Comparison of ENCODE assay signal across 12 cellular contexts in the genomic region with DNA sequence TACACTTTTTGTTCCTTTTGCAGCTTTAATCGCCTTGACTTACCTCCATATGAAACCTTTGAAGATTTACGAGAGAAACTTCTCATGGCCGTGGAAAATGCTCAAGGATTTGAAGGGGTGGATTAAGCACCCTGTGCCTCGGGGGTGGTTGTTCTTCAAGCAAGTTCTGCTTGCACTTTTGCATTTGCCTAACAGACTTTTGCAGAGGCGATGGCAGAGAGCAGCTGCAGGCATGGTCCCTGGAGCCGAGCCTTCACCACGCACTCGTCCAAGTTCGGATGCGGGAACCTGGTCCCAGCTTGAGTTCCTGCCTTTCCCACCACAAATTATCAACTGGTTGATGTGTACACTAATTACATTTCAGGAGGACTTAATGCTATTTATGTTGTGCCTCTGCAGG.
"Had no signal": no experiment of that assay in that cellular context is flagged by ENCODE, and none has a peak within 500 bp of the region (broad histone marks: within the 10 kb centered on the region; RNA-seq: fewer than 3 reads in every experiment).

No MANE protein-coding gene starts in this region.

- H3K9me3 Mint-ChIP-seq: activated naive CD4-positive, alpha-beta T cell treated with anti-CD3 and anti-CD28 coated beads for 36 hours; mesothelial cell of epicardium; neural crest cell had no signal

- H3K27me3 ChIP-seq: cardiac muscle cell, gastrocnemius medialis, ovary, thyroid gland had no signal

- DNase-seq: activated CD4-positive, alpha-beta T cell treated with anti-CD3 and anti-CD28 coated beads, Interleukin-2, amount 50 U/mL, for 1 hour; activated CD8-positive, alpha-beta memory T cell treated with anti-CD3 and anti-CD28 coated beads for 24 hours; activated naive CD4-positive, alpha-beta T cell treated with anti-CD3 and anti-CD28 coated beads for 36 hours; gastrocnemius medialis; left cardiac atrium; lower lobe of right lung; ovary; stimulated activated CD4-positive, alpha-beta T cell treated with anti-CD3 and anti-CD28 coated beads, Interleukin-1b, Interleukin-23, amount 100 ng/mL, for 48 hours; thyroid gland had no signal

- H3K4me1 ChIP-seq: lower lobe of right lung, thyroid gland had no signal

- H3K4me3 Mint-ChIP-seq: activated naive CD4-positive, alpha-beta T cell treated with anti-CD3 and anti-CD28 coated beads for 36 hours; mesothelial cell of epicardium; neural crest cell had no signal

- H3K27ac Mint-ChIP-seq: activated naive CD4-positive, alpha-beta T cell treated with anti-CD3 and anti-CD28 coated beads for 36 hours; mesothelial cell of epicardium had no signal

- H3K4me3 ChIP-seq: cardiac muscle cell, gastrocnemius medialis, lower lobe of right lung, ovary, thyroid gland had no signal

- H3K27ac ChIP-seq: cardiac muscle cell, gastrocnemius medialis, lower lobe of right lung, ovary, thyroid gland had no signal

- H3K36me3 ChIP-seq: ovary had no signal

- H3K9me3 ChIP-seq: gastrocnemius medialis, lower lobe of right lung, ovary, thyroid gland had no signal
